8 cellular contexts compared by ENCODE assay signal in the genomic region with DNA sequence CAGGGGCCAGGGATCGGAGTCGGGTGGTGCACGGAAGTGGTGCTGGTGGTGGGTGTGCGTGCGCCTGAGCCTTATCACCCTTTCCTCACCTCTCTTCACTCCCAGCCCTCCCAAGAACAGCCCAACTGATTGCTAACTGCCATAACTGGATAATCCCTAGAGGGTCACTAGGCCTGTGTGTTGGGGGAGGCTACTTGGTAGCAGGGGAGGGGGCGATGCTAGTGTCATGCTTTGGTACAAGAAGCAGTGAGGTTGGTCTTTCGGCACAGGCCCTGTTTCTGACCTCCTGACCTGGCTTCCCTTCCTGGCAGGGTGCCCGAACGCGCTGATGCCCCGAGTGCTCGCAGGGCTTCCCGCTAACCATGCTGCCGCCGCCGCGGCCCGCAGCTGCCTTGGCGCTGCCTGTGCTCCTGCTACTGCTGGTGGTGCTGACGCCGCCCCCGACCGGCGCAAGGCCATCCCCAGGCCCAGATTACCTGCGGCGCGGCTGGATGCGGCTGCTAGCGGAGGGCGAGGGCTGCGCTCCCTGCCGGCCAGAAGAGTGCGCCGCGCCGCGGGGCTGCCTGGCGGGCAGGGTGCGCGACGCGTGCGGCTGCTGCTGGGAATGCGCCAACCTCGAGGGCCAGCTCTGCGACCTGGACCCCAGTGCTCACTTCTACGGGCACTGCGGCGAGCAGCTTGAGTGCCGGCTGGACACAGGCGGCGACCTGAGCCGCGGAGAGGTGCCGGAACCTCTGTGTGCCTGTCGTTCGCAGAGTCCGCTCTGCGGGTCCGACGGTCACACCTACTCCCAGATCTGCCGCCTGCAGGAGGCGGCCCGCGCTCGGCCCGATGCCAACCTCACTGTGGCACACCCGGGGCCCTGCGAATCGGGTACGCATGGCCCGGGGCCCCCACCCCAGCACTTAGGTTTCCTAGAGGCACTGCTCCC. TPM values are rescaled to one million over a fixed set of nuclear protein-coding genes. Genes with fewer than 3 reads are reported as not detected.
DNase-seq lines count a peak whose midpoint lies in the region; ATAC-seq, FAIRE-seq and TF ChIP-seq lines count a peak whose summit lies in the region.

No MANE protein-coding gene starts in this region.

- TF ChIP-seq EP300 in GM12878 (IDR thresholded peaks at IDR 0.05; ENCODE audit: borderline replicate concordance in 1 of 2, control insufficient read depth in 1 of 2, low read depth in 2 of 2, low read length in 2 of 2) = no peak

- no peak for TF ChIP-seq RAD21 in GM12878 (IDR thresholded peaks at IDR 0.05; ENCODE audit: insufficient read depth, low read depth, low read length)

- intact Hi-C loops in GM12878 (cut with micrococcal nuclease; ENCODE audit: unreplicated experiment) = no loop called here

- H3K9ac ChIP-seq in ES-I3 (ENCODE audit: low read depth, low read length) (peak overlapping the region; percentile 99; the same call in 1 of the 2 replicates), HUES64 (ENCODE audit: low read depth, low read length) (no peak overlapping the region), SU-DHL-6 (ENCODE audit: low read length) (peak overlapping the region; percentile 97; the same call in 1 of the 2 replicates), GM12878 (ENCODE audit: control insufficient read depth, insufficient read depth, low read length) (peak overlapping the region; percentile 98)

- no peak for FAIRE-seq in GM12878 (lab: Jason Lieb, UNC)

- H3K27ac ChIP-seq in HUES64 (ENCODE audit: low read depth, low read length) (no peak overlapping the region), SU-DHL-6 (ENCODE audit: low read depth, low read length) (peak overlapping the region; percentile 90), GM12878 (ENCODE audit: control insufficient read depth, insufficient read depth) (peak overlapping the region; percentile 98)

- in situ Hi-C loops in GM12878 (cut with MboI) = no loop called here

- H3K36me3 ChIP-seq in ES-I3 (ENCODE audit: insufficient read depth, low read length) = no peaks in the 10 kb centered on the region
- no peaks in the 10 kb centered on the region for H3K36me3 ChIP-seq in HUES64 (ENCODE audit: insufficient read depth, low read length)
- H3K36me3 ChIP-seq in SU-DHL-6 (ENCODE audit: low read length) = peaks cover 3% of the 10 kb centered on the region; the same call in 1 of the 2 replicates
- H3K36me3 ChIP-seq in GM12878 (ENCODE audit: control insufficient read depth in 2 of 2, insufficient read depth in 2 of 2, low read length in 1 of 2) = no peaks in the 10 kb centered on the region

- peaks cover 65% of the 10 kb centered on the region for H3K27me3 ChIP-seq in HUES64 (ENCODE audit: insufficient read depth, low read length)
- H3K27me3 ChIP-seq in SU-DHL-6 (ENCODE audit: low read length) = no peaks in the 10 kb centered on the region
- H3K27me3 ChIP-seq in GM12878 (replicated peaks in 1 of 2; ENCODE audit: control insufficient read depth in 2 of 2, insufficient read depth in 2 of 2, low read length in 1 of 2) = peaks cover 2 to 3% of the 10 kb centered on the region in 2 experiments; a peak in 1 of 4 replicates

- peaks cover 17% of the 10 kb centered on the region for H3F3A ChIP-seq in SU-DHL-6 (ENCODE audit: insufficient read depth)

- ATAC-seq in GM12878 = peak; percentile 59
- ATAC-seq in HG03457 (IDR thresholded peaks at IDR 0.05; ENCODE audit: unreplicated experiment) = no peak

- H3K79me2 ChIP-seq in SU-DHL-6 (ENCODE audit: insufficient read depth, low read length) (peaks cover 29% of the 10 kb centered on the region), GM12878 (ENCODE audit: control insufficient read depth, insufficient read depth, low read length) (peaks cover 19% of the 10 kb centered on the region)

- CTCF ChIA-PET in GM12878 (lab: Yijun Ruan, JAX) = interaction anchor here (0.6 to 23.4 kb wide), 9 partner anchors 12 to 1160 kb away, joined by 3 to 885 read pairs (median 12); a partner anchor contains a TSS

- H3K4me3 ChIP-seq in HUES64 (ENCODE audit: low read length) (peak overlapping the region; percentile 99), SU-DHL-6 (ENCODE audit: insufficient read depth, low read length, poor library complexity, severe bottlenecking) (no peak overlapping the region), GM12878 (peak overlapping the region; percentile 95; the same call in 1 of the 2 replicates)

- peaks cover 8% of the 10 kb centered on the region for H4K20me1 ChIP-seq in SU-DHL-6 (ENCODE audit: low read depth, low read length)
- H4K20me1 ChIP-seq in GM12878 (ENCODE audit: control insufficient read depth, insufficient read depth) = no peaks in the 10 kb centered on the region

- 1% methylated on average over 67 of the region's 72 CpGs for WGBS in HUES64
- WGBS in GM12878 (ENCODE audit: insufficient coverage, insufficient replicate concordance, low lambda C conversion rate, missing lambda C conversion rate) = 19% methylated on average over 62 of the region's 72 CpGs

- H2AFZ ChIP-seq in SU-DHL-6 (ENCODE audit: low read depth, low read length, severe bottlenecking) = no peak overlapping the region
- peak overlapping the region; percentile 84 for H2AFZ ChIP-seq in GM12878 (ENCODE audit: control insufficient read depth, low read depth, low read length)

- DNase-seq in GM12878 (ENCODE audit: low read depth, low spot score) (no peak), islet precursor cell (peak; percentile 95), kidney glomerular epithelial cell (lab: John Stamatoyannopoulos, UW) (no peak)
- DNase-seq in stimulated activated CD4-positive, alpha-beta T cell treated with anti-CD3 and anti-CD28 coated beads, Interleukin-2, amount 100 ng/mL, for 24 hours = peak; percentile 59 to 71

- SMC1A ChIA-PET in GM12878 (lab: Charles Lee; ENCODE audit: uncharacterized antibody, unreplicated experiment) = interaction anchor here (1.2 to 2.9 kb wide), 4 partner anchors 11 to 80 kb away, joined by 3 to 16 read pairs (median 7); no protein-coding TSS in a partner anchor

- POLR2A ChIA-PET in GM12878 (lab: Charles Lee) = interaction anchor here (0.6 to 5.2 kb wide), 7 partner anchors 9 to 1557 kb away, joined by 3 to 42 read pairs (median 6); no protein-coding TSS in a partner anchor

- H3K4me1 ChIP-seq in ES-I3 (ENCODE audit: insufficient read depth, low read length) (peaks cover 20% of the 10 kb centered on the region), HUES64 (ENCODE audit: insufficient read depth, low read length) (peaks cover 31% of the 10 kb centered on the region), GM12878 (ENCODE audit: control insufficient read depth, insufficient read depth, low read length) (peaks cover 43% of the 10 kb centered on the region)

- H3K9me3 ChIP-seq in ES-I3 (ENCODE audit: control insufficient read depth, insufficient read depth, low read length) (no peaks in the 10 kb centered on the region), HUES64 (ENCODE audit: insufficient read depth, low read depth, low read length) (no peaks in the 10 kb centered on the region), SU-DHL-6 (ENCODE audit: insufficient read depth, low read length) (no peaks in the 10 kb centered on the region), GM12878 (replicated peaks; ENCODE audit: control insufficient read depth, insufficient read depth, low read length) (no peaks in the 10 kb centered on the region)

- H3K4me2 ChIP-seq in SU-DHL-6 (ENCODE audit: low read depth, low read length, poor library complexity, severe bottlenecking) = peak overlapping the region; percentile 94
- H3K4me2 ChIP-seq in GM12878 (ENCODE audit: control insufficient read depth, insufficient read depth) = peak overlapping the region; percentile 82

- no peaks in the 10 kb centered on the region for H3K9me2 ChIP-seq in SU-DHL-6 (replicated peaks; ENCODE audit: insufficient read depth, low read length)

- TF ChIP-seq CTCF in SU-DHL-6 (IDR thresholded peaks at IDR 0.05; ENCODE audit: insufficient read depth, low read length, poor library complexity, severe bottlenecking) (peak; percentile 35), GM12878 (IDR thresholded peaks at IDR 0.05 in 2 of 3, conservative IDR thresholded peaks at IDR 0.05 in 1 of 3; ENCODE audit: control insufficient read depth in 2 of 3, extremely low read depth in 1 of 3, insufficient read depth in 1 of 3, low read depth in 3 of 3, low read length in 3 of 3) (peak; percentile 57 to 73 (median 61); a peak in 5 of 6 replicates)

- RAD21 ChIA-PET in GM12878 (lab: Charles Lee; ENCODE audit: unreplicated experiment) = interaction anchor here (1.4 to 7.5 kb wide), 5 partner anchors 12 to 64 kb away, joined by 4 to 68 read pairs (median 17); no protein-coding TSS in a partner anchor

- TF ChIP-seq POLR2A in GM12878 (IDR thresholded peaks at IDR 0.05; ENCODE audit: low read depth, low read length) = peak; percentile 59

- BruUV-seq in GM12878 (replicated peaks; lab: Mats Ljungman, UMichigan) = no TSS peak

RNA-seq across cellular contexts. Expression of a gene that starts 0.7 kb away (rescaled TPM):
- 0.55 TPM for polyA plus RNA-seq in HUES64 (2013, experiment 1 of 2)
- polyA plus RNA-seq in HUES64 (2013, experiment 2 of 2) = 1.4 TPM
- total RNA-seq in GM12878 (2013; cell fraction: nucleolus; rRNA removed) = 4.8 and 6.2 TPM in 2 replicates
- 2.3 and 2.8 TPM in 2 replicates for total RNA-seq in GM12878 (2014; rRNA removed)
- 2.1 and 3.3 TPM in 2 replicates for total RNA-seq in GM12878 (2014; rRNA removed; fragmentation: Illumina TruSeq; extraction: Trizol)
- total RNA-seq in GM12878 (2021) = 4.3 and 4.7 TPM in 2 replicates
- 0.58 TPM for polyA plus RNA-seq in GM12878 (2011; ENCODE audit: low read depth)
- polyA plus RNA-seq in GM12878 (2011; rRNA removed) = 1.1 and 2.2 TPM in 2 replicates
- 2.7 and 4.4 TPM in 2 replicates for polyA plus RNA-seq in GM12878 (2011; cell fraction: cytosol; rRNA removed)
- polyA plus RNA-seq in GM12878 (2011; cell fraction: nucleus; rRNA removed) = 7.6 and 12.3 TPM in 2 replicates
- polyA plus RNA-seq in GM12878 (2012) = 0.80 and 1.7 TPM in 2 replicates
- 0.90 and 1.0 TPM in 2 replicates for polyA plus RNA-seq in GM12878 (2014; fragmentation: Illumina TruSeq; extraction: Trizol)
- polyA plus RNA-seq in GM12878 (2014; fragmentation: Nextera tagmentation; extraction: Ambion mirVana) = under 1 TPM; 0.10 to 0.26 TPM
- 3.1 and 3.5 TPM in 2 replicates for polyA plus RNA-seq in GM12878 (2014; rRNA removed)
- 1 to 10 TPM; 1.0 to 1.7 TPM for polyA plus RNA-seq in GM12878 (2016; fragmentation: Nextera tagmentation; extraction: Ambion mirVana)
- 1.2 and 4.7 TPM in 2 replicates for polyA minus RNA-seq in GM12878 (2011; rRNA and poly(A)+ RNA removed)
- 1.6 and 4.1 TPM in 2 replicates for polyA minus RNA-seq in GM12878 (2011; cell fraction: cytosol; rRNA and poly(A)+ RNA removed)
- 6.9 and 15.1 TPM in 2 replicates for polyA minus RNA-seq in GM12878 (2011; cell fraction: nucleus; rRNA and poly(A)+ RNA removed)

RNA-seq across cellular contexts. Expression of a gene that starts 31.5 kb away (rescaled TPM):
- polyA plus RNA-seq in HUES64 (2013, experiment 1 of 2) = 1.0 TPM
- 0.76 TPM for polyA plus RNA-seq in HUES64 (2013, experiment 2 of 2)
- 10.8 and 13.6 TPM in 2 replicates for total RNA-seq in GM12878 (2013; cell fraction: nucleolus; rRNA removed)
- 1.1 and 1.2 TPM in 2 replicates for total RNA-seq in GM12878 (2014; rRNA removed)
- total RNA-seq in GM12878 (2014; rRNA removed; fragmentation: Illumina TruSeq; extraction: Trizol) = 0.63 and 1.1 TPM in 2 replicates
- 1.0 and 1.2 TPM in 2 replicates for total RNA-seq in GM12878 (2021)
- 1.1 TPM for polyA plus RNA-seq in GM12878 (2011; ENCODE audit: low read depth)
- polyA plus RNA-seq in GM12878 (2011; rRNA removed) = 8.7 and 11.3 TPM in 2 replicates
- 14.5 and 15.4 TPM in 2 replicates for polyA plus RNA-seq in GM12878 (2011; cell fraction: cytosol; rRNA removed)
- polyA plus RNA-seq in GM12878 (2011; cell fraction: nucleus; rRNA removed) = 29.3 and 42.3 TPM in 2 replicates
- polyA plus RNA-seq in GM12878 (2012) = 1.7 and 4.3 TPM in 2 replicates
- polyA plus RNA-seq in GM12878 (2014; fragmentation: Illumina TruSeq; extraction: Trizol) = 1.3 and 1.7 TPM in 2 replicates
- under 1 TPM; 0.05 to 0.44 TPM for polyA plus RNA-seq in GM12878 (2014; fragmentation: Nextera tagmentation; extraction: Ambion mirVana)
- polyA plus RNA-seq in GM12878 (2014; rRNA removed) = 1.7 and 2.5 TPM in 2 replicates
- polyA plus RNA-seq in GM12878 (2016; fragmentation: Nextera tagmentation; extraction: Ambion mirVana) = 1 to 10 TPM in 1 of 2 experiments, under 1 TPM in 1; 0.56 to 1.2 TPM
- polyA minus RNA-seq in GM12878 (2011; rRNA and poly(A)+ RNA removed) = 4.9 and 11.1 TPM in 2 replicates
- 7.1 and 11.8 TPM in 2 replicates for polyA minus RNA-seq in GM12878 (2011; cell fraction: cytosol; rRNA and poly(A)+ RNA removed)
- 6.2 and 6.5 TPM in 2 replicates for polyA minus RNA-seq in GM12878 (2011; cell fraction: nucleus; rRNA and poly(A)+ RNA removed)

RNA-seq across cellular contexts. Expression of a gene that starts 31.6 kb away (rescaled TPM):
- polyA plus RNA-seq in HUES64 (2013, experiment 1 of 2) = 0.30 TPM
- 0.19 TPM for polyA plus RNA-seq in HUES64 (2013, experiment 2 of 2)
- total RNA-seq in GM12878 (2013; cell fraction: nucleolus; rRNA removed) = not detected in 2 replicates
- total RNA-seq in GM12878 (2014; rRNA removed) = not detected in 2 replicates
- not detected in 2 replicates for total RNA-seq in GM12878 (2014; rRNA removed; fragmentation: Illumina TruSeq; extraction: Trizol)
- total RNA-seq in GM12878 (2021) = not detected in 2 replicates
- polyA plus RNA-seq in GM12878 (2011; ENCODE audit: low read depth) = not detected
- polyA plus RNA-seq in GM12878 (2011; rRNA removed) = 0.01 TPM in 1 of 2 replicates, not detected in the other
- 0.01 and 0.02 TPM in 2 replicates for polyA plus RNA-seq in GM12878 (2011; cell fraction: cytosol; rRNA removed)
- 0.04 and 0.07 TPM in 2 replicates for polyA plus RNA-seq in GM12878 (2011; cell fraction: nucleus; rRNA removed)
- polyA plus RNA-seq in GM12878 (2012) = 0.03 TPM in 1 of 2 replicates, not detected in the other
- polyA plus RNA-seq in GM12878 (2014; fragmentation: Illumina TruSeq; extraction: Trizol) = 0.03 TPM in 1 of 2 replicates, not detected in the other
- polyA plus RNA-seq in GM12878 (2014; fragmentation: Nextera tagmentation; extraction: Ambion mirVana) = not detected
- 0.03 TPM in 1 of 2 replicates, not detected in the other for polyA plus RNA-seq in GM12878 (2014; rRNA removed)
- polyA plus RNA-seq in GM12878 (2016; fragmentation: Nextera tagmentation; extraction: Ambion mirVana) = under 1 TPM in 1 of 2 experiments, not detected in 1; 0.20 TPM
- not detected in 2 replicates for polyA minus RNA-seq in GM12878 (2011; rRNA and poly(A)+ RNA removed)
- polyA minus RNA-seq in GM12878 (2011; cell fraction: cytosol; rRNA and poly(A)+ RNA removed) = not detected in 2 replicates
- polyA minus RNA-seq in GM12878 (2011; cell fraction: nucleus; rRNA and poly(A)+ RNA removed) = 0.12 TPM in 1 of 2 replicates, not detected in the other

Comparison
In these comparisons a context has a peak if more than half of its experiments do, and no peak if none do; other contexts are left out.
1. DNase-seq: peak in islet precursor cell (single experiment) and stimulated activated CD4-positive, alpha-beta T cell treated with anti-CD3 and anti-CD28 coated beads, Interleukin-2, amount 100 ng/mL, for 24 hours (2 of 2); none in GM12878 (single experiment) and kidney glomerular epithelial cell (single experiment).